9 cellular contexts compared by ENCODE assay signal in genomic region chr9:105447386-105447813, GRCh38. TPM values are rescaled to one million over a fixed set of nuclear protein-coding genes. Genes with fewer than 3 reads are reported as not detected.
DNase-seq lines count a peak whose midpoint lies in the region; ATAC-seq, FAIRE-seq and TF ChIP-seq lines count a peak whose summit lies in the region.
"Had no signal": no experiment of that assay in that cellular context is flagged by ENCODE, and none has a peak within 500 bp of the region (broad histone marks: within the 10 kb centered on the region; RNA-seq: fewer than 3 reads in every experiment).

No MANE protein-coding gene starts in this region.

- H3K27me3 ChIP-seq in MM.1S (replicated peaks; ENCODE audit: insufficient read depth, low read length): no peaks in the 10 kb centered on the region
- H3K27me3 ChIP-seq in colonic mucosa: no peaks in the 10 kb centered on the region

- H3F3A ChIP-seq in MM.1S (ENCODE audit: insufficient read depth, low read length): no peaks in the 10 kb centered on the region

- peak overlapping the region; percentile 51; the same call in 1 of the 2 replicates for H3K9ac ChIP-seq in MM.1S (ENCODE audit: low read length)
- H3K9ac ChIP-seq in colonic mucosa (ENCODE audit: low read depth in 2 of 2, low read length in 2 of 2): peak overlapping the region; percentile 77 to 79

- H3K27ac ChIP-seq in C4-2B: peak overlapping the region; percentile 60
- H3K27ac ChIP-seq in MM.1S (ENCODE audit: low read length): no peak overlapping the region
- peak overlapping the region; percentile 58 for H3K27ac ChIP-seq in colonic mucosa

- intact Hi-C loops in colonic mucosa (cut with DNase I): no loop called here

- no peaks in the 10 kb centered on the region for H3K79me2 ChIP-seq in MM.1S (ENCODE audit: low read length)

- peak overlapping the region; percentile 99 for H2AFZ ChIP-seq in MM.1S (ENCODE audit: low read length)

- H3K9me3 Mint-ChIP-seq in nephron: no peaks in the 10 kb centered on the region

- peak overlapping the region; percentile 94 for H3K4me2 ChIP-seq in MM.1S (ENCODE audit: low read depth, low read length)

- H3K9me2 ChIP-seq in MM.1S (replicated peaks; ENCODE audit: insufficient read depth, low read length): no peaks in the 10 kb centered on the region

- peaks cover 62% of the 10 kb centered on the region for H3K4me1 Mint-ChIP-seq in nephron

- H3K9me3 ChIP-seq in MM.1S (replicated peaks; ENCODE audit: insufficient read depth, low read length) (no peaks in the 10 kb centered on the region), colonic mucosa (no peaks in the 10 kb centered on the region)

- H3K27ac Mint-ChIP-seq in nephron: peak overlapping the region; percentile 86 to 94 (median 88)

- no peaks in the 10 kb centered on the region for H3K36me3 Mint-ChIP-seq in nephron (ENCODE audit: low read depth)

- peaks cover 4% of the 10 kb centered on the region for H3K27me3 Mint-ChIP-seq in nephron (ENCODE audit: low read depth)

- H4K20me1 ChIP-seq in MM.1S (ENCODE audit: insufficient read depth, low read length): no peaks in the 10 kb centered on the region

- DNase-seq in MM.1S: no peak
- no peak for DNase-seq in colonic mucosa
- no peak for DNase-seq in hippocampal formation (lab: John Stamatoyannopoulos, UW)
- DNase-seq in HTR-8/SVneo (ENCODE audit: insufficient read length, low spot score): no peak

- no peak for TF ChIP-seq CTCF in C4-2B (conservative IDR thresholded peaks at IDR 0.05)
- no peak for TF ChIP-seq CTCF in MM.1S (IDR thresholded peaks at IDR 0.05; ENCODE audit: low read length)
- no peak for TF ChIP-seq CTCF in colonic mucosa (IDR thresholded peaks at IDR 0.05)
- TF ChIP-seq CTCF in nephron (IDR thresholded peaks at IDR 0.05; ENCODE audit: unreplicated experiment in 3 of 3): no peak

- no peak for ATAC-seq in HG03354 (IDR thresholded peaks at IDR 0.05; ENCODE audit: poor library complexity, severe bottlenecking, unreplicated experiment)
- ATAC-seq in HG03175 (IDR thresholded peaks at IDR 0.05; ENCODE audit: unreplicated experiment): no peak

- no peaks in the 10 kb centered on the region for H3K4me1 ChIP-seq in MM.1S (ENCODE audit: low read length)
- H3K4me1 ChIP-seq in colonic mucosa: peaks cover 3% of the 10 kb centered on the region

- H3K4me3 ChIP-seq in MM.1S (ENCODE audit: low read length): peak overlapping the region; percentile 84
- H3K4me3 ChIP-seq in colonic mucosa: peak overlapping the region; percentile 90

- peak overlapping the region; percentile 86 to 95 (median 94) for H3K4me3 Mint-ChIP-seq in nephron

- H3K36me3 ChIP-seq in MM.1S (replicated peaks; ENCODE audit: insufficient read depth, low read length) (no peaks in the 10 kb centered on the region), colonic mucosa (no peaks in the 10 kb centered on the region)

- no peak for FAIRE-seq in HTR-8/SVneo (lab: Jason Lieb, UNC)
- FAIRE-seq: endometrium had no signal

RNA-seq across cellular contexts. Expression of gene FSD1L, which starts 0.4 kb away (rescaled TPM):
- total RNA-seq in colonic mucosa: 1 to 10 TPM; 4.3 to 6.0 TPM
